1 cellular context compared by ENCODE assay signal in the genomic region with DNA sequence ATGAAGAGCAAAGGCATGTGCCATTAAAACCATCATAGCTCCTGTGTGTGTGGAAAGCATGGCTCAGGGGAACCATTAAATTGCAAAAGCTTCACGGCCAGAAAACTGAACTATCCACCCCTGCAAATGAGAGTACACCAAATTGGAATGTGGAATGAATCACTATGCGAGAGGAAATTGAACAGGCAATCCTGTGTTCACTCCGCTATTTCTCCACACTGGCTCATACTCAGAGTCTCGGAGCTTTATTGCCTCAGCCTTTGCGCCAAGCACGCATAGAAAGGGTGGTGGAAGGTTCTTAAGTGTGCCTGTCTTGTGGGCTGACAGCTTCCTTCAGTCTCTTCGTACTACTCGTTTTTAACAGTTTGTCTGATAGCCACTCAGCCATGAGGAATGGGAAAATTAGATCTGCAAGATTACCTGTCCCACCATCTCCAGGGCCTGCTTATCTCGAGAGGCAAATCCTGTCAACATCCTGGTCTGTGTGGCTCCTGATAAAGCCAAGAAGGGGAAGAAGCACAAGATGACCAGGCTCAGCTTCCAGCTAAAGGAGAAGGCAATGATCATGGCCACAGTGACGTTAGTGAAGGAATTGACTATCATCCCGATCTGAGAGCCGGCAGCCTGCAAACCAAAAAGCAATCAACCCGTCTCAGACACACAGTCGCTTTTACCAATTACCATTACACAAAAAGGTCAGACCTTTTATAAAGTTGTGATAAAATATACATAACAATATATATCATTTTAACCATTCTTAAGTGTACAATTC.
A peak's percentile ranks its signal among the peaks of the same experiment; 100 is the strongest.
TF ChIP-seq lines count a peak whose summit lies in the region.

No MANE protein-coding gene starts in this region.

TF ChIP-seq in K562, 482 proteins besides CTCF, POLR2A, EP300 and RAD21 (continued from another document and continues in another):
- TF ChIP-seq, protein P1, sequence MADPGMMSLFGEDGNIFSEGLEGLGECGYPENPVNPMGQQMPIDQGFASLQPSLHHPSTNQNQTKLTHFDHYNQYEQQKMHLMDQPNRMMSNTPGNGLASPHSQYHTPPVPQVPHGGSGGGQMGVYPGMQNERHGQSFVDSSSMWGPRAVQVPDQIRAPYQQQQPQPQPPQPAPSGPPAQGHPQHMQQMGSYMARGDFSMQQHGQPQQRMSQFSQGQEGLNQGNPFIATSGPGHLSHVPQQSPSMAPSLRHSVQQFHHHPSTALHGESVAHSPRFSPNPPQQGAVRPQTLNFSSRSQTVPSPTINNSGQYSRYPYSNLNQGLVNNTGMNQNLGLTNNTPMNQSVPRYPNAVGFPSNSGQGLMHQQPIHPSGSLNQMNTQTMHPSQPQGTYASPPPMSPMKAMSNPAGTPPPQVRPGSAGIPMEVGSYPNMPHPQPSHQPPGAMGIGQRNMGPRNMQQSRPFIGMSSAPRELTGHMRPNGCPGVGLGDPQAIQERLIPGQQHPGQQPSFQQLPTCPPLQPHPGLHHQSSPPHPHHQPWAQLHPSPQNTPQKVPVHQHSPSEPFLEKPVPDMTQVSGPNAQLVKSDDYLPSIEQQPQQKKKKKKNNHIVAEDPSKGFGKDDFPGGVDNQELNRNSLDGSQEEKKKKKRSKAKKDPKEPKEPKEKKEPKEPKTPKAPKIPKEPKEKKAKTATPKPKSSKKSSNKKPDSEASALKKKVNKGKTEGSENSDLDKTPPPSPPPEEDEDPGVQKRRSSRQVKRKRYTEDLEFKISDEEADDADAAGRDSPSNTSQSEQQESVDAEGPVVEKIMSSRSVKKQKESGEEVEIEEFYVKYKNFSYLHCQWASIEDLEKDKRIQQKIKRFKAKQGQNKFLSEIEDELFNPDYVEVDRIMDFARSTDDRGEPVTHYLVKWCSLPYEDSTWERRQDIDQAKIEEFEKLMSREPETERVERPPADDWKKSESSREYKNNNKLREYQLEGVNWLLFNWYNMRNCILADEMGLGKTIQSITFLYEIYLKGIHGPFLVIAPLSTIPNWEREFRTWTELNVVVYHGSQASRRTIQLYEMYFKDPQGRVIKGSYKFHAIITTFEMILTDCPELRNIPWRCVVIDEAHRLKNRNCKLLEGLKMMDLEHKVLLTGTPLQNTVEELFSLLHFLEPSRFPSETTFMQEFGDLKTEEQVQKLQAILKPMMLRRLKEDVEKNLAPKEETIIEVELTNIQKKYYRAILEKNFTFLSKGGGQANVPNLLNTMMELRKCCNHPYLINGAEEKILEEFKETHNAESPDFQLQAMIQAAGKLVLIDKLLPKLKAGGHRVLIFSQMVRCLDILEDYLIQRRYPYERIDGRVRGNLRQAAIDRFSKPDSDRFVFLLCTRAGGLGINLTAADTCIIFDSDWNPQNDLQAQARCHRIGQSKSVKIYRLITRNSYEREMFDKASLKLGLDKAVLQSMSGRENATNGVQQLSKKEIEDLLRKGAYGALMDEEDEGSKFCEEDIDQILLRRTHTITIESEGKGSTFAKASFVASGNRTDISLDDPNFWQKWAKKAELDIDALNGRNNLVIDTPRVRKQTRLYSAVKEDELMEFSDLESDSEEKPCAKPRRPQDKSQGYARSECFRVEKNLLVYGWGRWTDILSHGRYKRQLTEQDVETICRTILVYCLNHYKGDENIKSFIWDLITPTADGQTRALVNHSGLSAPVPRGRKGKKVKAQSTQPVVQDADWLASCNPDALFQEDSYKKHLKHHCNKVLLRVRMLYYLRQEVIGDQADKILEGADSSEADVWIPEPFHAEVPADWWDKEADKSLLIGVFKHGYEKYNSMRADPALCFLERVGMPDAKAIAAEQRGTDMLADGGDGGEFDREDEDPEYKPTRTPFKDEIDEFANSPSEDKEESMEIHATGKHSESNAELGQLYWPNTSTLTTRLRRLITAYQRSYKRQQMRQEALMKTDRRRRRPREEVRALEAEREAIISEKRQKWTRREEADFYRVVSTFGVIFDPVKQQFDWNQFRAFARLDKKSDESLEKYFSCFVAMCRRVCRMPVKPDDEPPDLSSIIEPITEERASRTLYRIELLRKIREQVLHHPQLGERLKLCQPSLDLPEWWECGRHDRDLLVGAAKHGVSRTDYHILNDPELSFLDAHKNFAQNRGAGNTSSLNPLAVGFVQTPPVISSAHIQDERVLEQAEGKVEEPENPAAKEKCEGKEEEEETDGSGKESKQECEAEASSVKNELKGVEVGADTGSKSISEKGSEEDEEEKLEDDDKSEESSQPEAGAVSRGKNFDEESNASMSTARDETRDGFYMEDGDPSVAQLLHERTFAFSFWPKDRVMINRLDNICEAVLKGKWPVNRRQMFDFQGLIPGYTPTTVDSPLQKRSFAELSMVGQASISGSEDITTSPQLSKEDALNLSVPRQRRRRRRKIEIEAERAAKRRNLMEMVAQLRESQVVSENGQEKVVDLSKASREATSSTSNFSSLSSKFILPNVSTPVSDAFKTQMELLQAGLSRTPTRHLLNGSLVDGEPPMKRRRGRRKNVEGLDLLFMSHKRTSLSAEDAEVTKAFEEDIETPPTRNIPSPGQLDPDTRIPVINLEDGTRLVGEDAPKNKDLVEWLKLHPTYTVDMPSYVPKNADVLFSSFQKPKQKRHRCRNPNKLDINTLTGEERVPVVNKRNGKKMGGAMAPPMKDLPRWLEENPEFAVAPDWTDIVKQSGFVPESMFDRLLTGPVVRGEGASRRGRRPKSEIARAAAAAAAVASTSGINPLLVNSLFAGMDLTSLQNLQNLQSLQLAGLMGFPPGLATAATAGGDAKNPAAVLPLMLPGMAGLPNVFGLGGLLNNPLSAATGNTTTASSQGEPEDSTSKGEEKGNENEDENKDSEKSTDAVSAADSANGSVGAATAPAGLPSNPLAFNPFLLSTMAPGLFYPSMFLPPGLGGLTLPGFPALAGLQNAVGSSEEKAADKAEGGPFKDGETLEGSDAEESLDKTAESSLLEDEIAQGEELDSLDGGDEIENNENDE (IDR thresholded peaks at IDR 0.05; ENCODE audit: low read depth, low read length) = no peak
- TF ChIP-seq, protein P2, sequence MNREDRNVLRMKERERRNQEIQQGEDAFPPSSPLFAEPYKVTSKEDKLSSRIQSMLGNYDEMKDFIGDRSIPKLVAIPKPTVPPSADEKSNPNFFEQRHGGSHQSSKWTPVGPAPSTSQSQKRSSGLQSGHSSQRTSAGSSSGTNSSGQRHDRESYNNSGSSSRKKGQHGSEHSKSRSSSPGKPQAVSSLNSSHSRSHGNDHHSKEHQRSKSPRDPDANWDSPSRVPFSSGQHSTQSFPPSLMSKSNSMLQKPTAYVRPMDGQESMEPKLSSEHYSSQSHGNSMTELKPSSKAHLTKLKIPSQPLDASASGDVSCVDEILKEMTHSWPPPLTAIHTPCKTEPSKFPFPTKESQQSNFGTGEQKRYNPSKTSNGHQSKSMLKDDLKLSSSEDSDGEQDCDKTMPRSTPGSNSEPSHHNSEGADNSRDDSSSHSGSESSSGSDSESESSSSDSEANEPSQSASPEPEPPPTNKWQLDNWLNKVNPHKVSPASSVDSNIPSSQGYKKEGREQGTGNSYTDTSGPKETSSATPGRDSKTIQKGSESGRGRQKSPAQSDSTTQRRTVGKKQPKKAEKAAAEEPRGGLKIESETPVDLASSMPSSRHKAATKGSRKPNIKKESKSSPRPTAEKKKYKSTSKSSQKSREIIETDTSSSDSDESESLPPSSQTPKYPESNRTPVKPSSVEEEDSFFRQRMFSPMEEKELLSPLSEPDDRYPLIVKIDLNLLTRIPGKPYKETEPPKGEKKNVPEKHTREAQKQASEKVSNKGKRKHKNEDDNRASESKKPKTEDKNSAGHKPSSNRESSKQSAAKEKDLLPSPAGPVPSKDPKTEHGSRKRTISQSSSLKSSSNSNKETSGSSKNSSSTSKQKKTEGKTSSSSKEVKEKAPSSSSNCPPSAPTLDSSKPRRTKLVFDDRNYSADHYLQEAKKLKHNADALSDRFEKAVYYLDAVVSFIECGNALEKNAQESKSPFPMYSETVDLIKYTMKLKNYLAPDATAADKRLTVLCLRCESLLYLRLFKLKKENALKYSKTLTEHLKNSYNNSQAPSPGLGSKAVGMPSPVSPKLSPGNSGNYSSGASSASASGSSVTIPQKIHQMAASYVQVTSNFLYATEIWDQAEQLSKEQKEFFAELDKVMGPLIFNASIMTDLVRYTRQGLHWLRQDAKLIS (CRISPR knock-in tag; IDR thresholded peaks at IDR 0.05) = peak; percentile 85
- TF ChIP-seq POLR2H (tag; IDR thresholded peaks at IDR 0.05; ENCODE audit: low read depth) (peak; percentile 68; the same call in 1 of the 2 replicates), BRCA1 (IDR thresholded peaks at IDR 0.05) (no peak), BRCA1 (CRISPR knock-in tag; IDR thresholded peaks at IDR 0.05) (no peak), ZKSCAN3 (CRISPR knock-in tag; IDR thresholded peaks at IDR 0.05) (no peak), CBX3 (IDR thresholded peaks at IDR 0.05; ENCODE audit: borderline replicate concordance in 1 of 2, low read length in 2 of 2) (peak in 1 of 2 experiments; percentile 94; a peak in 2 of 3 replicates), IFI16 (CRISPR knock-in tag; IDR thresholded peaks at IDR 0.05) (0 out of 2 replicates have a peak, but pooled peaks have one; percentile 62), FOSL1 (tag; conservative IDR thresholded peaks at IDR 0.05) (peak; percentile 95), PHF20 (IDR thresholded peaks at IDR 0.05; ENCODE audit: partially characterized antibody) (no peak), ZNF589 (CRISPR knock-in tag; IDR thresholded peaks at IDR 0.05; ENCODE audit: low read depth) (peak; percentile 95), JUN (IDR thresholded peaks at IDR 0.05; ENCODE audit: borderline replicate concordance, low read depth, low read length) (peak; percentile 77), JUN (CRISPR knock-in tag; IDR thresholded peaks at IDR 0.05; ENCODE audit: borderline replicate concordance) (no peak), ZNF79 (CRISPR knock-in tag; IDR thresholded peaks at IDR 0.05; ENCODE audit: low read depth) (peak; percentile 61; the same call in 1 of the 2 replicates), MBD2 (IDR thresholded peaks at IDR 0.05; ENCODE audit: borderline replicate concordance, low read depth) (peak; percentile 91), MAZ (CRISPR knock-in tag; conservative IDR thresholded peaks at IDR 0.05 in 1 of 2, IDR thresholded peaks at IDR 0.05 in 1 of 2) (peak; percentile 75 to 88)
- TF ChIP-seq, protein P3, sequence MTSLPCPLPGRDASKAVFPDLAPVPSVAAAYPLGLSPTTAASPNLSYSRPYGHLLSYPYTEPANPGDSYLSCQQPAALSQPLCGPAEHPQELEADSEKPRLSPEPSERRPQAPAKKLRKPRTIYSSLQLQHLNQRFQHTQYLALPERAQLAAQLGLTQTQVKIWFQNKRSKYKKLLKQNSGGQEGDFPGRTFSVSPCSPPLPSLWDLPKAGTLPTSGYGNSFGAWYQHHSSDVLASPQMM (CRISPR knock-in tag; IDR thresholded peaks at IDR 0.05) = no peak
- TF ChIP-seq, protein P4, sequence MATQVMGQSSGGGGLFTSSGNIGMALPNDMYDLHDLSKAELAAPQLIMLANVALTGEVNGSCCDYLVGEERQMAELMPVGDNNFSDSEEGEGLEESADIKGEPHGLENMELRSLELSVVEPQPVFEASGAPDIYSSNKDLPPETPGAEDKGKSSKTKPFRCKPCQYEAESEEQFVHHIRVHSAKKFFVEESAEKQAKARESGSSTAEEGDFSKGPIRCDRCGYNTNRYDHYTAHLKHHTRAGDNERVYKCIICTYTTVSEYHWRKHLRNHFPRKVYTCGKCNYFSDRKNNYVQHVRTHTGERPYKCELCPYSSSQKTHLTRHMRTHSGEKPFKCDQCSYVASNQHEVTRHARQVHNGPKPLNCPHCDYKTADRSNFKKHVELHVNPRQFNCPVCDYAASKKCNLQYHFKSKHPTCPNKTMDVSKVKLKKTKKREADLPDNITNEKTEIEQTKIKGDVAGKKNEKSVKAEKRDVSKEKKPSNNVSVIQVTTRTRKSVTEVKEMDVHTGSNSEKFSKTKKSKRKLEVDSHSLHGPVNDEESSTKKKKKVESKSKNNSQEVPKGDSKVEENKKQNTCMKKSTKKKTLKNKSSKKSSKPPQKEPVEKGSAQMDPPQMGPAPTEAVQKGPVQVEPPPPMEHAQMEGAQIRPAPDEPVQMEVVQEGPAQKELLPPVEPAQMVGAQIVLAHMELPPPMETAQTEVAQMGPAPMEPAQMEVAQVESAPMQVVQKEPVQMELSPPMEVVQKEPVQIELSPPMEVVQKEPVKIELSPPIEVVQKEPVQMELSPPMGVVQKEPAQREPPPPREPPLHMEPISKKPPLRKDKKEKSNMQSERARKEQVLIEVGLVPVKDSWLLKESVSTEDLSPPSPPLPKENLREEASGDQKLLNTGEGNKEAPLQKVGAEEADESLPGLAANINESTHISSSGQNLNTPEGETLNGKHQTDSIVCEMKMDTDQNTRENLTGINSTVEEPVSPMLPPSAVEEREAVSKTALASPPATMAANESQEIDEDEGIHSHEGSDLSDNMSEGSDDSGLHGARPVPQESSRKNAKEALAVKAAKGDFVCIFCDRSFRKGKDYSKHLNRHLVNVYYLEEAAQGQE (CRISPR knock-in tag; IDR thresholded peaks at IDR 0.05; ENCODE audit: low read depth) = 0 out of 2 replicates have a peak, but pooled peaks have one; percentile 67
- TF ChIP-seq, protein P5, sequence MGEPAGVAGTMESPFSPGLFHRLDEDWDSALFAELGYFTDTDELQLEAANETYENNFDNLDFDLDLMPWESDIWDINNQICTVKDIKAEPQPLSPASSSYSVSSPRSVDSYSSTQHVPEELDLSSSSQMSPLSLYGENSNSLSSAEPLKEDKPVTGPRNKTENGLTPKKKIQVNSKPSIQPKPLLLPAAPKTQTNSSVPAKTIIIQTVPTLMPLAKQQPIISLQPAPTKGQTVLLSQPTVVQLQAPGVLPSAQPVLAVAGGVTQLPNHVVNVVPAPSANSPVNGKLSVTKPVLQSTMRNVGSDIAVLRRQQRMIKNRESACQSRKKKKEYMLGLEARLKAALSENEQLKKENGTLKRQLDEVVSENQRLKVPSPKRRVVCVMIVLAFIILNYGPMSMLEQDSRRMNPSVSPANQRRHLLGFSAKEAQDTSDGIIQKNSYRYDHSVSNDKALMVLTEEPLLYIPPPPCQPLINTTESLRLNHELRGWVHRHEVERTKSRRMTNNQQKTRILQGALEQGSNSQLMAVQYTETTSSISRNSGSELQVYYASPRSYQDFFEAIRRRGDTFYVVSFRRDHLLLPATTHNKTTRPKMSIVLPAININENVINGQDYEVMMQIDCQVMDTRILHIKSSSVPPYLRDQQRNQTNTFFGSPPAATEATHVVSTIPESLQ (CRISPR knock-in tag; IDR thresholded peaks at IDR 0.05) = 0 out of 2 replicates have a peak, but pooled peaks have one; percentile 60
- TF ChIP-seq, protein P6, sequence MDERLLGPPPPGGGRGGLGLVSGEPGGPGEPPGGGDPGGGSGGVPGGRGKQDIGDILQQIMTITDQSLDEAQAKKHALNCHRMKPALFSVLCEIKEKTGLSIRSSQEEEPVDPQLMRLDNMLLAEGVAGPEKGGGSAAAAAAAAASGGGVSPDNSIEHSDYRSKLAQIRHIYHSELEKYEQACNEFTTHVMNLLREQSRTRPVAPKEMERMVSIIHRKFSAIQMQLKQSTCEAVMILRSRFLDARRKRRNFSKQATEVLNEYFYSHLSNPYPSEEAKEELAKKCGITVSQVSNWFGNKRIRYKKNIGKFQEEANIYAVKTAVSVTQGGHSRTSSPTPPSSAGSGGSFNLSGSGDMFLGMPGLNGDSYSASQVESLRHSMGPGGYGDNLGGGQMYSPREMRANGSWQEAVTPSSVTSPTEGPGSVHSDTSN (CRISPR knock-in tag; IDR thresholded peaks at IDR 0.05; ENCODE audit: low read depth) = no peak
- TF ChIP-seq, protein P6 (tag; conservative IDR thresholded peaks at IDR 0.05; ENCODE audit: low read depth) = peak; percentile 91
- TF ChIP-seq, protein P7, sequence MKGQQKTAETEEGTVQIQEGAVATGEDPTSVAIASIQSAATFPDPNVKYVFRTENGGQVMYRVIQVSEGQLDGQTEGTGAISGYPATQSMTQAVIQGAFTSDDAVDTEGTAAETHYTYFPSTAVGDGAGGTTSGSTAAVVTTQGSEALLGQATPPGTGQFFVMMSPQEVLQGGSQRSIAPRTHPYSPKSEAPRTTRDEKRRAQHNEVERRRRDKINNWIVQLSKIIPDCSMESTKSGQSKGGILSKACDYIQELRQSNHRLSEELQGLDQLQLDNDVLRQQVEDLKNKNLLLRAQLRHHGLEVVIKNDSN (CRISPR knock-in tag; IDR thresholded peaks at IDR 0.05) = no peak
